Comparison of ENCODE assay signal across 18 cellular contexts in the genomic region with DNA sequence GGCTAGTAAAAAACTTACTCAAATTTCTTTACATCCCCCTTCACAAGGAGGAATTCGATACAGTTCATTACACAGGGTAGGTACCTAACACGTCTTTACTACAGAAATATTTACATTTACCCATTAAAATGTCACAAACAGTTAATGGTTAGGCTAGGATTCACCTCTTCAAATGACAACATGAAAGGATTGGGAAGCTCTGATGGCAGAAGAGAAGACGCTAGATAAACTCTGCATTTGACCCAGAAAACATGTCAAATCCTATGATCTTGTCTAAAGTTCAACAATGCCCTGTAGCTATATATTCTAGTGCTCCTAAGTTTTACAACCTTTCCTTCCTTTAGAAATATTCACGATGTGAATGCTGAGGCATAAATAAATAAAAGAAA.
"Had no signal": no experiment of that assay in that cellular context is flagged by ENCODE, and none has a peak within 500 bp of the region (broad histone marks: within the 10 kb centered on the region; RNA-seq: fewer than 3 reads in every experiment).

No MANE protein-coding gene starts in this region.

- ATAC-seq: activated CD4-positive, alpha-beta T cell treated with anti-CD3 and anti-CD28 coated beads for 36 hours; activated CD8-positive, alpha-beta T cell treated with anti-CD3 and anti-CD28 coated beads for 36 hours; activated T-helper 17 cell treated with anti-CD3 and anti-CD28 coated beads, Interleukin-2, amount 50 U/mL, for 72 hours; mucosa of descending colon; natural killer cell; sciatic nerve had no signal

- H3K4me1 ChIP-seq: suprapubic skin had no signal

- H3K27me3 ChIP-seq: brain microvascular endothelial cell, suprapubic skin had no signal

- H3K36me3 Mint-ChIP-seq: natural killer cell had no signal

- H3K4me3 Mint-ChIP-seq: activated CD4-positive, alpha-beta T cell treated with anti-CD3 and anti-CD28 coated beads for 36 hours; activated CD8-positive, alpha-beta T cell treated with anti-CD3 and anti-CD28 coated beads for 36 hours; activated T-helper 17 cell treated with anti-CD3 and anti-CD28 coated beads, Interleukin-2, amount 50 U/mL, for 72 hours; natural killer cell; type B pancreatic cell had no signal

- H3K9me3 ChIP-seq: mucosa of descending colon, suprapubic skin had no signal

- H3K4me3 ChIP-seq: lung, mucosa of descending colon, suprapubic skin had no signal

- DNase-seq: activated CD4-positive, alpha-beta T cell treated with anti-CD3 and anti-CD28 coated beads for 36 hours; activated CD8-positive, alpha-beta memory T cell treated with anti-CD3 and anti-CD28 coated beads, Interleukin-2, amount 50 U/mL, for 4 hours; activated CD8-positive, alpha-beta T cell treated with anti-CD3 and anti-CD28 coated beads for 36 hours; activated naive CD4-positive, alpha-beta T cell treated with anti-CD3 and anti-CD28 coated beads, Interleukin-2, amount 50 U/mL, for 16 hours; amygdala; brain microvascular endothelial cell; dermis blood vessel endothelial cell; mucosa of descending colon; natural killer cell; occipital lobe; stimulated activated CD4-positive, alpha-beta T cell treated with anti-CD3 and anti-CD28 coated beads, Interleukin-2, amount 100 ng/mL, for 24 hours; stimulated activated naive CD4-positive, alpha-beta T cell treated with Interleukin-2 at 50 U/mL for 16 hours; T-helper 9 cell had no signal

- H3K4me1 Mint-ChIP-seq: activated T-helper 17 cell treated with anti-CD3 and anti-CD28 coated beads, Interleukin-2, amount 50 U/mL, for 72 hours; natural killer cell had no signal

- H3K27ac ChIP-seq: brain microvascular endothelial cell, suprapubic skin had no signal

- H3K27ac Mint-ChIP-seq: activated CD4-positive, alpha-beta T cell treated with anti-CD3 and anti-CD28 coated beads for 36 hours; activated CD8-positive, alpha-beta T cell treated with anti-CD3 and anti-CD28 coated beads for 36 hours; activated T-helper 17 cell treated with anti-CD3 and anti-CD28 coated beads, Interleukin-2, amount 50 U/mL, for 72 hours; natural killer cell; type B pancreatic cell had no signal

- H3K9me3 Mint-ChIP-seq: activated CD8-positive, alpha-beta T cell treated with anti-CD3 and anti-CD28 coated beads for 36 hours; activated T-helper 17 cell treated with anti-CD3 and anti-CD28 coated beads, Interleukin-2, amount 50 U/mL, for 72 hours; natural killer cell; type B pancreatic cell had no signal

- H3K36me3 ChIP-seq: brain microvascular endothelial cell, suprapubic skin had no signal
